8 cellular contexts compared by ENCODE assay signal in the genomic region with DNA sequence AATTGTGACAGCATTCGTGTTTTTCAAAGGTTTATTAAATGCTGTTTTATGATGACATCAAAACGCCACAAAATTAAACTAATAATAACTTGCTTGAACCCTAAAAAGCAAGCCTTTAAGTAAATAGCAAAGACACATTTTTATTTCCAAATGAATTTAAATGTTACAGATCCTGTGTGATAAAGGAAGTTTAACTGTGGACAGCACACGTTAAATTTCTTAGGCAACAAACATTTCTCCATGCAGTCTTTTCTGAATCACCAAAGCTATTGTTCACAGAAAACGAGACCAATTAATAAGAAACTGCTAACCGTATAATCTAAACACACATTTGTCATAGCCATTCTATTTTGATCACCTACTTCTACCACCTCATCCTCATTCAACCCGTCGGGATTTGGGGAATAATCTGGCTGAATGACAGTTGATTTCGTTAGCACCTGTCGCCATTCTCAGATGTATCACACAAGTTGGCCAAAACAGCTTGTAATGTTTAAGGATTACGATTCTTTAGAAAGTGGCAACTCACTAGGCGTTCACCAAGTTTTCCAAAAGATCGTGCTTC. TPM values are rescaled to one million over a fixed set of nuclear protein-coding genes. Genes with fewer than 3 reads are reported as not detected.
A peak's percentile ranks its signal among the peaks of the same experiment; 100 is the strongest.
DNase-seq lines count a peak whose midpoint lies in the region; ATAC-seq and TF ChIP-seq lines count a peak whose summit lies in the region.

No MANE protein-coding gene starts in this region.

- intact Hi-C loops in Panc1 (cut with micrococcal nuclease; ENCODE audit: unreplicated experiment) = no loop called here

- no peak for TF ChIP-seq CTCF in Panc1 (IDR thresholded peaks at IDR 0.05)

- H3K4me1 ChIP-seq in Panc1 (ENCODE audit: control insufficient read depth, insufficient read depth, low read length) (peaks cover 16% of the 10 kb centered on the region), esophagus (ENCODE audit: control insufficient read depth in 2 of 2, insufficient read depth in 2 of 2, low read length in 1 of 2) (peaks cover 0 to 3% of the 10 kb centered on the region in 2 donors)

- TSS peak; percentile 68 for BruUV-seq in Panc1 (replicated peaks; lab: Mats Ljungman, UMichigan)

- POLR2A ChIA-PET in Panc1 (lab: Charles Lee) = no interaction called here

- WGBS in esophagus, 2 donors = 2 to 3% methylated on average over 12 of the region's 12 CpGs

- H3K4me3 ChIP-seq in Panc1 (ENCODE audit: low read depth in 2 of 2, low read length in 2 of 2) (peak overlapping the region; percentile 80 to 88), esophagus (ENCODE audit: low read depth in 1 of 2, low read length in 2 of 2) (peak overlapping the region; percentile 79 to 98)

- H3K27me3 ChIP-seq in Panc1 (ENCODE audit: control insufficient read depth, insufficient read depth, low read length) (no peaks in the 10 kb centered on the region), esophagus (ENCODE audit: control insufficient read depth in 1 of 2, insufficient read depth in 2 of 2, low read length in 2 of 2) (no peaks in the 10 kb centered on the region)

- H3K36me3 ChIP-seq in Panc1 (ENCODE audit: control insufficient read depth, insufficient read depth, low read length) = no peaks in the 10 kb centered on the region
- H3K36me3 ChIP-seq in esophagus (ENCODE audit: control insufficient read depth in 2 of 2, insufficient read depth in 2 of 2, low read length in 1 of 2) = no peaks in the 10 kb centered on the region

- ATAC-seq in Panc1 = no peak

- in situ Hi-C loops in Panc1 (cut with HindIII; ENCODE audit: low pct_unique_long_range_greater_than_20kb, low sequenced_read_pairs) = no loop called here

- peak overlapping the region; percentile 88 for H3K27ac ChIP-seq in Panc1 (ENCODE audit: low read length)
- H3K27ac ChIP-seq in esophagus (ENCODE audit: low read depth in 2 of 2, low read length in 1 of 2) = peak overlapping the region; percentile 85 to 98

- CTCF ChIA-PET in Panc1 (lab: Charles Lee) = interaction anchor here (0.7 kb wide), 1 partner anchor 80 kb away, joined by 3 read pairs; no protein-coding TSS in a partner anchor

- no peaks in the 10 kb centered on the region for H3K9me3 ChIP-seq in Panc1 (ENCODE audit: control insufficient read depth, insufficient read depth, low read depth, low read length)
- no peaks in the 10 kb centered on the region for H3K9me3 ChIP-seq in esophagus (ENCODE audit: control insufficient read depth in 2 of 2, insufficient read depth in 1 of 2, low read depth in 1 of 2, low read length in 1 of 2)

- DNase-seq in NCI-H2171 (lab: John Stamatoyannopoulos, UW) (peak; percentile 3), NCI-H2171 treated with DMSO at 0.1 percent for 48 hours (lab: John Stamatoyannopoulos, UW) (no peak), Panc1 (ENCODE audit: low read depth, low spot score) (peak; percentile 8), pons (ENCODE audit: low spot score) (peak; percentile 15), germinal center (ENCODE audit: low spot score) (no peak), H4 (ENCODE audit: low spot score) (no peak), NCI-H446 treated with DMSO at 0.1 percent for 48 hours (lab: John Stamatoyannopoulos, UW) (no peak)

RNA-seq across cellular contexts. Expression of a gene that starts 1.3 kb away (rescaled TPM):
- total RNA-seq in Panc1 (2021; ENCODE audit: unreplicated experiment) = 38.3 TPM
- polyA plus RNA-seq in Panc1 (2012; ENCODE audit: insufficient read length) = 14.6 TPM
- 10 to 100 TPM; 11.0 to 11.7 TPM for polyA plus RNA-seq in esophagus
- 15.2 and 30.6 TPM in 2 replicates for total RNA-seq in H4 (2014; rRNA removed; shearing (Covaris generic))

Comparison
In these comparisons a context has a peak if more than half of its experiments do, and no peak if none do; other contexts are left out.
1. DNase-seq: peak in NCI-H2171 (single experiment), Panc1 (single experiment) and pons (single experiment); none in NCI-H2171 treated with DMSO at 0.1 percent for 48 hours (single experiment), germinal center (single experiment), H4 (single experiment) and NCI-H446 treated with DMSO at 0.1 percent for 48 hours (single experiment).